Comparison of ENCODE assay signal across 9 cellular contexts in the genomic region with DNA sequence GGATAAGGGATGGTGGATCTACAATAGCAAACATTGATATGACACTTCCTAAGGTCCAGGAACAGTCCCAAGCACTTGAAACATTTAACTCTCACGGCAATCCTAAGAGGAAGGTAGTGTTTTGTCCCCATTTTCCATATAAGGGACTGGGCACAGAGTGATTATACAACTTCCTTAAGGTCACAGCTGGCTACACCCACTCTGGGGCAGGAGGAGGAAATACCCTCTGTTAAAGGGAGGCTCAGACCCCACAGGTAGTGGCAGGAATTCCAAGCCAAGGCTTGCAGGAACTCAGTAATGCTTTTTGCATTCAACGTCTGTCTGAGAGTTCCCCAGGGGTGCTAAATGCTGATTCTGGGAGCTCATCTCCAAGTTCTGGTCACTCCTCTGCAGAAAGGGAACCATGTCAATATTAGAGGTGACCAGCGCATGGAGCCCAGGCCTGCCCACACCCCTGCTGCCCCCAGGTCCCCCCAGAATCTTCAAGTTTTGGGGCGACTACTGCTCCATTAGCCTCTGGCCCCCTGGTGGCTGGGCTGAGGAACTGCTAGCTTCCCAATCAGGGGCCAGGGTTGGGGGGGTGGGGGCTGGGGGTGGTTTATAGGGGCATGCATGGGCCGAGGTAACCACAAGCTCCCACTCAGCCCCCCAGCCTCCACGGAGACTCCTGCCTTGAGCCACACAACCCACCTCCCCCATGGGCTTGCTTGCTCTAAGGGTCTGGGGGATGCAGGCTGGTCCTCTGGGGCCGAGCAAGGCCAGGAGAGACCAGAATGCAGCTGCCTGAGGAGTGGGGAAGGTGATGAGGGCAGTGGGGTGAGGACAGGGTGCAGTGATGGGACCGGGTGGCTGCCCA. TPM values are rescaled to one million over a fixed set of nuclear protein-coding genes. Genes with fewer than 3 reads are reported as not detected.
A peak's percentile ranks its signal among the peaks of the same experiment; 100 is the strongest.
DNase-seq lines count a peak whose midpoint lies in the region; ATAC-seq and TF ChIP-seq lines count a peak whose summit lies in the region.
"Had no signal": no experiment of that assay in that cellular context is flagged by ENCODE, and none has a peak within 500 bp of the region (broad histone marks: within the 10 kb centered on the region; RNA-seq: fewer than 3 reads in every experiment).

No MANE protein-coding gene starts in this region.

- H3K4me1 ChIP-seq in colonic mucosa: no peaks in the 10 kb centered on the region
- H3K4me1 ChIP-seq: suprapubic skin had no signal

- peaks cover 54% of the 10 kb centered on the region for H3K36me3 Mint-ChIP-seq in nephron progenitor cell (ENCODE audit: low read depth)

- H3K36me3 ChIP-seq in colonic mucosa: no peaks in the 10 kb centered on the region

- no peaks in the 10 kb centered on the region for H3K27me3 ChIP-seq in HL-60 (ENCODE audit: insufficient read depth, poor library complexity, severe bottlenecking)
- no peaks in the 10 kb centered on the region for H3K27me3 ChIP-seq in colonic mucosa
- H3K27me3 ChIP-seq: suprapubic skin had no signal

- TF ChIP-seq CTCF in HL-60 (IDR thresholded peaks at IDR 0.05; ENCODE audit: insufficient read depth, low read length) (peak; percentile 31), colonic mucosa (IDR thresholded peaks at IDR 0.05) (peak; percentile 74), nephron progenitor cell (IDR thresholded peaks at IDR 0.05) (peak; percentile 70)

- H3K4me1 Mint-ChIP-seq in nephron progenitor cell: peaks cover 29% of the 10 kb centered on the region

- H3K9me3 ChIP-seq in colonic mucosa: no peaks in the 10 kb centered on the region
- H3K9me3 ChIP-seq: suprapubic skin had no signal

- intact Hi-C loops in colonic mucosa (cut with DNase I): no loop called here

- peak; percentile 74 for DNase-seq in GM03348 (ENCODE audit: low spot score)
- no peak for DNase-seq in HL-60 (ENCODE audit: low read depth in 1 of 2, low spot score in 1 of 2)
- DNase-seq in colonic mucosa: no peak
- no peak for DNase-seq in nephron progenitor cell
- DNase-seq in pons (ENCODE audit: low spot score): no peak
- no peak for DNase-seq in anterior cingulate cortex (lab: John Stamatoyannopoulos, UW)
- DNase-seq in inferior parietal cortex (ENCODE audit: extremely low spot score): no peak

- H3K4me3 ChIP-seq in HL-60 (replicated peaks; ENCODE audit: insufficient read depth, low read length): no peak overlapping the region
- no peak overlapping the region for H3K4me3 ChIP-seq in colonic mucosa
- H3K4me3 ChIP-seq: suprapubic skin had no signal

- H3K9me3 Mint-ChIP-seq in nephron progenitor cell: no peaks in the 10 kb centered on the region

- H3K4me3 Mint-ChIP-seq in nephron progenitor cell: no peak overlapping the region

- peak overlapping the region; percentile 86 for H3K27ac Mint-ChIP-seq in nephron progenitor cell

- H3K27ac ChIP-seq in HL-60 (replicated peaks): no peak overlapping the region
- H3K27ac ChIP-seq in colonic mucosa: no peak overlapping the region
- H3K27ac ChIP-seq: suprapubic skin had no signal

- no peak overlapping the region for H3K9ac ChIP-seq in colonic mucosa (ENCODE audit: low read depth in 2 of 2, low read length in 2 of 2)

- ATAC-seq in HG03097 (IDR thresholded peaks at IDR 0.05; ENCODE audit: low FRiP score, unreplicated experiment): no peak

- H3K27me3 Mint-ChIP-seq in nephron progenitor cell (ENCODE audit: low read depth, poor library complexity): peaks cover 3% of the 10 kb centered on the region

RNA-seq across cellular contexts. Expression of gene OBSL1, which starts 11.1 kb away (rescaled TPM):
- total RNA-seq in colonic mucosa: 10 to 100 TPM in 1 of 2 donors, 1 to 10 TPM in 1; 9.9 to 13.2 TPM

RNA-seq across cellular contexts. Expression of gene INHA, which starts 11.8 kb away (rescaled TPM):
- total RNA-seq in colonic mucosa: not detected

RNA-seq across cellular contexts. Expression of gene TMEM198, which starts 16.4 kb away (rescaled TPM):
- 1 to 10 TPM; 1.7 to 2.9 TPM for total RNA-seq in colonic mucosa

RNA-seq across cellular contexts. Expression of gene CHPF, which starts 16.7 kb away (rescaled TPM):
- 10 to 100 TPM; 43.1 to 43.5 TPM for total RNA-seq in colonic mucosa

RNA-seq across cellular contexts. Expression of gene STK11IP, which starts 37.4 kb away (rescaled TPM):
- 10 to 100 TPM; 25.4 to 42.7 TPM for total RNA-seq in colonic mucosa
